In the genomic region with DNA sequence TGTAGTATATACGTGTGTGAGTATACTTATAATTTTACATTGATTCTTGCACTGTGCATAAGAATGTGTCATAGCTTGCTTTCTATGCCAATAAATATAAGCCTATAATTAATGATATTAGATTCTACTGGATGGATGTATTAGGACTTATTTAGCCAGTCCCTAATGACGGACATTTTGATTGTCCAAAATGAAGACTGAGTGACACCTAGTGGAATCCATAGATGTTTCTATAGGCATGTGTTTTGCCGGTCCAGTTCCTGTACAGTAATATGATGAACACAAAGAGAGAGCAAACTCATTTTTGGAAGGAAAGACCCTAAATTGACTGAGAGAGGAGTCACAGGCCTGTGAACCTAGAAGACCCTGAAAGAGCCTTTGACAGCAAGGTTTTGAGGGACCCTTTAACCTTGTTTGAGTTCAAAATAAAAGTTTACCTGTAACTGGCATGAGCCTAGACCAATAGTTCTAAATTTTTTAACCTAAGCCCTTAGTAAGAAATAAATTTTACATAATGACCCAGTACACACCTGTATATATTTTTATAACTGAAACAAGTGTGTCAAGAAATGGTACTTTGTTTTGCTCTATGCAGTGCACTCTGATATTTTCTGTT, we compare ENCODE assay signal across 9 cellular contexts.
A peak's percentile ranks its signal among the peaks of the same experiment; 100 is the strongest.
DNase-seq lines count a peak whose midpoint lies in the region; ATAC-seq and TF ChIP-seq lines count a peak whose summit lies in the region.
"Had no signal": no experiment of that assay in that cellular context is flagged by ENCODE, and none has a peak within 500 bp of the region (broad histone marks: within the 10 kb centered on the region; RNA-seq: fewer than 3 reads in every experiment).

No MANE protein-coding gene starts in this region.

- intact Hi-C loops in tibial artery (cut with DNase I; ENCODE audit: low total_unique reads): loop anchor here (5.0 kb wide), 1 partner anchor 252 kb away; no protein-coding TSS in a partner anchor

- POLR2A ChIA-PET in GM10248 (lab: Yijun Ruan, JAX): no interaction called here

- H3K27ac ChIP-seq in tibial artery: peak overlapping the region; percentile 47 to 80
- H3K27ac ChIP-seq: SK-N-MC had no signal

- peaks cover 34 to 48% (median 42%) of the 10 kb centered on the region in 3 donors for H3K36me3 ChIP-seq in tibial artery

- peak; percentile 43 for DNase-seq in GM10248 (ENCODE audit: extremely low spot score)
- DNase-seq in NCI-H1417 treated with DMSO at 0.1 percent for 48 hours (lab: John Stamatoyannopoulos, UW): peak; percentile 23
- peak; percentile 39 for DNase-seq in epithelial cell of esophagus (ENCODE audit: low read depth)
- DNase-seq in tibial artery: no peak
- DNase-seq in NCI-H128 (lab: John Stamatoyannopoulos, UW; ENCODE audit: unreplicated experiment): no peak
- DNase-seq in NCI-H1436 treated with DMSO at 0.1 percent for 48 hours (lab: John Stamatoyannopoulos, UW): no peak

- CTCF ChIA-PET in GM10248 (lab: Yijun Ruan, JAX): interaction anchor here (0.6 to 2.2 kb wide), 7 partner anchors 13 to 314 kb away, joined by 3 to 14 read pairs (median 3); no protein-coding TSS in a partner anchor

- no peaks in the 10 kb centered on the region for H3K9me3 ChIP-seq in tibial artery

- TF ChIP-seq CTCF in GM10248 (IDR thresholded peaks at IDR 0.05; ENCODE audit: control extremely low read depth, extremely low read depth, low read depth, missing control alignments) (peak; percentile 40), epithelial cell of esophagus (IDR thresholded peaks at IDR 0.05; ENCODE audit: insufficient read depth, low read depth, low read length, missing control alignments) (peak; percentile 50), tibial artery (IDR thresholded peaks at IDR 0.05) (peak; percentile 16 to 30)

- ATAC-seq in GM21723 (IDR thresholded peaks at IDR 0.05; ENCODE audit: unreplicated experiment) (peak; percentile 67), HG03139 (IDR thresholded peaks at IDR 0.05; ENCODE audit: unreplicated experiment) (no peak)

- H3K4me1 ChIP-seq in tibial artery: peaks cover 0 to 55% (median 5%) of the 10 kb centered on the region in 4 donors

- no peak overlapping the region for H3K4me3 ChIP-seq in epithelial cell of esophagus (ENCODE audit: low read length)
- no peak overlapping the region for H3K4me3 ChIP-seq in tibial artery
- H3K4me3 ChIP-seq: SK-N-MC had no signal

- H3K27me3 ChIP-seq in tibial artery: no peaks in the 10 kb centered on the region

Comparison
In these comparisons a context has a peak if more than half of its experiments do, and no peak if none do; other contexts are left out.
1. DNase-seq: peak in GM10248 (single experiment), NCI-H1417 treated with DMSO at 0.1 percent for 48 hours (single experiment) and epithelial cell of esophagus (single experiment); none in tibial artery (0 of 2), NCI-H128 (single experiment) and NCI-H1436 treated with DMSO at 0.1 percent for 48 hours (single experiment).
2. Peak in every context shown above with its lines, with median percentiles within 50 percentile points of each other: CTCF ChIP-seq.